In the genomic region with DNA sequence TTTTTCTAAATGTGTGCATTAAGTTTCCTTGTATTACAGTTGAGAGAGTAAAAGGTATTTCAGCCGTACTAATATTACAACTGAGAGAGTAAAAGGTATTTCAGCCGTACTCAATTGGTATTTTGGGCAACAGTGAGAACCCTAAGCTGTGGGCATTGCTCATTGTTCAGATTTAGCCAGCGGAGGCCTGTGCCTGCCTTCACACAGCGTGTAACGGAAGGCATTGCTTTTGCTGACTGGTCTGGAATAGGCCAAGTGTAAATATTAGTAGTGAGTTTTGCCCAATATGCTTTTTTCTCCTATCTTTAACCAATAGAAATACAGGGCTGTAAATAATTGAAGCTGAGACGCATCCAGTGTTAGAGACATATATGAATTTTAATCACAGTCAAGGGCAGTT, we compare ENCODE assay signal across 14 cellular contexts.
A peak's percentile ranks its signal among the peaks of the same experiment; 100 is the strongest.
DNase-seq lines count a peak whose midpoint lies in the region; ATAC-seq lines count a peak whose summit lies in the region.
"Had no signal": no experiment of that assay in that cellular context is flagged by ENCODE, and none has a peak within 500 bp of the region (broad histone marks: within the 10 kb centered on the region; RNA-seq: fewer than 3 reads in every experiment).

No MANE protein-coding gene starts in this region.

- CTCF ChIA-PET in T-cell (lab: Charles Lee), result interaction anchor here in 1 of 2 donors (1.2 to 4.8 kb wide), 2 partner anchors 17 to 34 kb away, joined by 5 to 95 read pairs; no protein-coding TSS in a partner anchor

- H3K36me3 Mint-ChIP-seq in activated CD4-positive, alpha-beta T cell treated with anti-CD3 and anti-CD28 coated beads, Interleukin-2, amount 10 ng/mL, durations not matched to agents 24 days and 14 days (ENCODE audit: low read depth), result no peaks in the 10 kb centered on the region
- H3K36me3 Mint-ChIP-seq in T-cell, result no peaks in the 10 kb centered on the region
- H3K36me3 Mint-ChIP-seq in stimulated activated memory B cell treated with anti-CD40 and anti-IgM and Interleukin-4, amounts not matched to agents 10 μg/mL and 1 μg/mL and 100 μg/mL, for 72 hours, result no peaks in the 10 kb centered on the region

- POLR2A ChIA-PET in T-cell (lab: Charles Lee), result interaction anchor here (0.6 to 7.3 kb wide), 6 partner anchors 17 to 177 kb away, joined by 3 to 417 read pairs (median 4); no protein-coding TSS in a partner anchor

- H3K9me3 Mint-ChIP-seq in activated CD4-positive, alpha-beta T cell treated with anti-CD3 and anti-CD28 coated beads, Interleukin-2, amount 10 ng/mL, durations not matched to agents 24 days and 14 days, result peaks cover under 1% of the 10 kb centered on the region
- H3K9me3 Mint-ChIP-seq in T-cell, result no peaks in the 10 kb centered on the region
- H3K9me3 Mint-ChIP-seq in stimulated activated memory B cell treated with anti-CD40 and anti-IgM and Interleukin-4, amounts not matched to agents 10 μg/mL and 1 μg/mL and 100 μg/mL, for 72 hours, result no peaks in the 10 kb centered on the region

- H3K27ac Mint-ChIP-seq in activated CD4-positive, alpha-beta T cell treated with anti-CD3 and anti-CD28 coated beads, Interleukin-2, amount 10 ng/mL, durations not matched to agents 24 days and 14 days, result peak overlapping the region; percentile 98
- peak overlapping the region; percentile 96 to 98 for H3K27ac Mint-ChIP-seq in T-cell
- peak overlapping the region; percentile 89 for H3K27ac Mint-ChIP-seq in stimulated activated memory B cell treated with anti-CD40 and anti-IgM and Interleukin-4, amounts not matched to agents 10 μg/mL and 1 μg/mL and 100 μg/mL, for 72 hours
- H3K27ac Mint-ChIP-seq: nephron progenitor cell had no signal

- no peaks in the 10 kb centered on the region for H3K27me3 Mint-ChIP-seq in activated CD4-positive, alpha-beta T cell treated with anti-CD3 and anti-CD28 coated beads, Interleukin-2, amount 10 ng/mL, durations not matched to agents 24 days and 14 days
- no peaks in the 10 kb centered on the region for H3K27me3 Mint-ChIP-seq in T-cell
- H3K27me3 Mint-ChIP-seq in stimulated activated memory B cell treated with anti-CD40 and anti-IgM and Interleukin-4, amounts not matched to agents 10 μg/mL and 1 μg/mL and 100 μg/mL, for 72 hours, result no peaks in the 10 kb centered on the region

- H3K4me1 Mint-ChIP-seq in activated CD4-positive, alpha-beta T cell treated with anti-CD3 and anti-CD28 coated beads, Interleukin-2, amount 10 ng/mL, durations not matched to agents 24 days and 14 days, result peaks cover 83% of the 10 kb centered on the region
- H3K4me1 Mint-ChIP-seq in T-cell, result peaks cover 100% of the 10 kb centered on the region in 3 donors
- H3K4me1 Mint-ChIP-seq in stimulated activated memory B cell treated with anti-CD40 and anti-IgM and Interleukin-4, amounts not matched to agents 10 μg/mL and 1 μg/mL and 100 μg/mL, for 72 hours, result peaks cover 84% of the 10 kb centered on the region

- H3K4me3 Mint-ChIP-seq in activated CD4-positive, alpha-beta T cell treated with anti-CD3 and anti-CD28 coated beads, Interleukin-2, amount 10 ng/mL, durations not matched to agents 24 days and 14 days, result peak overlapping the region; percentile 82
- peak overlapping the region; percentile 13 to 75 (median 21) for H3K4me3 Mint-ChIP-seq in T-cell
- H3K4me3 Mint-ChIP-seq in stimulated activated memory B cell treated with anti-CD40 and anti-IgM and Interleukin-4, amounts not matched to agents 10 μg/mL and 1 μg/mL and 100 μg/mL, for 72 hours, result no peak overlapping the region
- H3K4me3 Mint-ChIP-seq: nephron progenitor cell had no signal

- peak; percentile 60 for DNase-seq in activated CD4-positive, alpha-beta T cell treated with anti-CD3 and anti-CD28 coated beads, Interleukin-2, amount 10 ng/mL, durations not matched to agents 24 days and 14 days
- no peak for DNase-seq in activated CD4-positive, alpha-beta T cell treated with anti-CD3 and anti-CD28 coated beads, Interleukin-2, amount 50 U/mL, for 4 hours
- DNase-seq in T-cell (no peak), left cardiac atrium (no peak), NCI-H526 (lab: John Stamatoyannopoulos, UW) (no peak), foreskin melanocyte (no peak)
- DNase-seq: foreskin keratinocyte, KG1, NCI-H1694, NCI-H69, nephron progenitor cell, sigmoid colon had no signal

- no peak for ATAC-seq in T-cell (replicated peaks in 1 of 4)
- ATAC-seq in left cardiac atrium, result peak; percentile 46 to 52
- ATAC-seq in stimulated activated memory B cell treated with anti-CD40 and anti-IgM and Interleukin-4, amounts not matched to agents 10 μg/mL and 1 μg/mL and 100 μg/mL, for 72 hours, result no peak
- ATAC-seq in GM18867 (IDR thresholded peaks at IDR 0.05; ENCODE audit: unreplicated experiment), result no peak
- ATAC-seq: foreskin keratinocyte had no signal

- intact Hi-C loops in activated CD4-positive, alpha-beta T cell treated with anti-CD3 and anti-CD28 coated beads, Interleukin-2, amount 10 ng/mL, durations not matched to agents 24 days and 14 days (cut with micrococcal nuclease), result no loop called here
- intact Hi-C loops in left cardiac atrium (cut with DNase I), result no loop called here

Comparison
In these comparisons a context has a peak if more than half of its experiments do, and no peak if none do; other contexts are left out.
1. ATAC-seq: peak in left cardiac atrium (2 of 2); none in T-cell (0 of 4), stimulated activated memory B cell treated with anti-CD40 and anti-IgM and Interleukin-4, amounts not matched to agents 10 μg/mL and 1 μg/mL and 100 μg/mL, for 72 hours (single experiment) and GM18867 (single experiment).
2. Peak in every context shown above with its lines, with median percentiles within 50 percentile points of each other: H3K27ac Mint-ChIP-seq.